Comparison of ENCODE assay signal across 8 cellular contexts in genomic region chr7:7653568-7654187, GRCh38. TPM values are rescaled to one million over a fixed set of nuclear protein-coding genes. Genes with fewer than 3 reads are reported as not detected.
A peak's percentile ranks its signal among the peaks of the same experiment; 100 is the strongest.
DNase-seq lines count a peak whose midpoint lies in the region; ATAC-seq and TF ChIP-seq lines count a peak whose summit lies in the region.

No MANE protein-coding gene starts in this region.

- TF ChIP-seq CTCF in CD4-positive, alpha-beta T cell (IDR thresholded peaks at IDR 0.05): peak; percentile 49
- TF ChIP-seq CTCF in GM23338 (conservative IDR thresholded peaks at IDR 0.05; ENCODE audit: low read depth in 2 of 2) (peak; percentile 67 to 85), WERI-Rb-1 (IDR thresholded peaks at IDR 0.05; ENCODE audit: low read depth, low read length) (peak; percentile 52)

- ATAC-seq in CD4-positive, alpha-beta T cell (ENCODE audit: poor library complexity): no peak
- ATAC-seq in GM23338: peak; percentile 91
- no peak for ATAC-seq in GM21390 (IDR thresholded peaks at IDR 0.05; ENCODE audit: unreplicated experiment)
- ATAC-seq in HG03439 (IDR thresholded peaks at IDR 0.05; ENCODE audit: unreplicated experiment): no peak

- POLR2A ChIA-PET in CD4-positive, alpha-beta T cell (lab: Charles Lee): no interaction called here

- H3K79me2 ChIP-seq in GM23338 (replicated peaks; ENCODE audit: insufficient read depth): peaks cover 54% of the 10 kb centered on the region

- H3K4me2 ChIP-seq in GM23338: no peak overlapping the region

- H3K4me1 Mint-ChIP-seq in CD4-positive, alpha-beta T cell (ENCODE audit: low read depth): peaks cover 76% of the 10 kb centered on the region
- H3K4me1 Mint-ChIP-seq in GM23338: peaks cover 15% of the 10 kb centered on the region; the same call in 2 of the 3 replicates

- DNase-seq in CD4-positive, alpha-beta T cell: no peak
- DNase-seq in GM23338 (ENCODE audit: low spot score): peak; percentile 92
- peak; percentile 29 for DNase-seq in WERI-Rb-1
- peak; percentile 60 for DNase-seq in islet precursor cell
- DNase-seq in DMS79 (lab: John Stamatoyannopoulos, UW): no peak
- DNase-seq in ureter (ENCODE audit: low spot score): no peak

- no peaks in the 10 kb centered on the region for H3K4me1 ChIP-seq in GM23338 (ENCODE audit: insufficient read depth)

- no peaks in the 10 kb centered on the region for H3K9me3 ChIP-seq in CD4-positive, alpha-beta T cell (ENCODE audit: control insufficient read depth, low read length)
- H3K9me3 ChIP-seq in WERI-Rb-1 (ENCODE audit: severe bottlenecking): peaks cover 7% of the 10 kb centered on the region

- intact Hi-C loops in CD4-positive, alpha-beta T cell (cut with DNase I, micrococcal nuclease): no loop called here

- H3K4me3 ChIP-seq in GM23338 (no peak overlapping the region), WERI-Rb-1 (ENCODE audit: low read depth, low read length) (no peak overlapping the region)

- H3K4me3 Mint-ChIP-seq in CD4-positive, alpha-beta T cell: no peak overlapping the region
- no peak overlapping the region for H3K4me3 Mint-ChIP-seq in GM23338

- no peaks in the 10 kb centered on the region for H3F3A ChIP-seq in GM23338 (replicated peaks; ENCODE audit: low read depth)

- no peaks in the 10 kb centered on the region for H3K9me3 Mint-ChIP-seq in CD4-positive, alpha-beta T cell
- H3K9me3 Mint-ChIP-seq in GM23338: peaks cover 15% of the 10 kb centered on the region

- no peaks in the 10 kb centered on the region for H3K9me2 ChIP-seq in GM23338 (ENCODE audit: insufficient read depth)

- no peaks in the 10 kb centered on the region for H3K27me3 Mint-ChIP-seq in CD4-positive, alpha-beta T cell
- no peaks in the 10 kb centered on the region for H3K27me3 Mint-ChIP-seq in GM23338 (ENCODE audit: insufficient read depth, low read depth, poor library complexity)

- no peak overlapping the region for H3K27ac ChIP-seq in CD4-positive, alpha-beta T cell (ENCODE audit: low read depth, low read length)
- H3K27ac ChIP-seq in GM23338 (ENCODE audit: low read depth) (no peak overlapping the region), WERI-Rb-1 (no peak overlapping the region)

- peaks cover 34% of the 10 kb centered on the region for H3K36me3 Mint-ChIP-seq in CD4-positive, alpha-beta T cell (ENCODE audit: low read depth)
- H3K36me3 Mint-ChIP-seq in GM23338 (ENCODE audit: low read depth): peaks cover 13% of the 10 kb centered on the region; the same call in 2 of the 3 replicates

- no peaks in the 10 kb centered on the region for H3K36me3 ChIP-seq in GM23338 (ENCODE audit: insufficient read depth)
- H3K36me3 ChIP-seq in WERI-Rb-1: no peaks in the 10 kb centered on the region

- no peak overlapping the region for H3K27ac Mint-ChIP-seq in CD4-positive, alpha-beta T cell
- H3K27ac Mint-ChIP-seq in GM23338: no peak overlapping the region

- H2AFZ ChIP-seq in GM23338: no peak overlapping the region

- no peaks in the 10 kb centered on the region for H3K27me3 ChIP-seq in CD4-positive, alpha-beta T cell (ENCODE audit: control insufficient read depth, insufficient read depth, low read length)
- H3K27me3 ChIP-seq in GM23338 (ENCODE audit: insufficient read depth) (no peaks in the 10 kb centered on the region), WERI-Rb-1 (ENCODE audit: insufficient read depth, low read depth, severe bottlenecking) (no peaks in the 10 kb centered on the region)

- 0 out of 2 replicates have a peak, but pooled peaks cover 3% of the 10 kb centered on the region for H4K20me1 ChIP-seq in GM23338 (replicated peaks; ENCODE audit: insufficient read depth)

- CTCF ChIA-PET in CD4-positive, alpha-beta T cell (lab: Charles Lee): interaction anchor here (1.1 kb wide), 1 partner anchor 45 kb away, joined by 4 read pairs; no protein-coding TSS in a partner anchor

TF ChIP-seq in GM23338, 12 proteins besides CTCF, POLR2A, EP300 and RAD21 (continues in another document):
- TF ChIP-seq, protein P1, sequence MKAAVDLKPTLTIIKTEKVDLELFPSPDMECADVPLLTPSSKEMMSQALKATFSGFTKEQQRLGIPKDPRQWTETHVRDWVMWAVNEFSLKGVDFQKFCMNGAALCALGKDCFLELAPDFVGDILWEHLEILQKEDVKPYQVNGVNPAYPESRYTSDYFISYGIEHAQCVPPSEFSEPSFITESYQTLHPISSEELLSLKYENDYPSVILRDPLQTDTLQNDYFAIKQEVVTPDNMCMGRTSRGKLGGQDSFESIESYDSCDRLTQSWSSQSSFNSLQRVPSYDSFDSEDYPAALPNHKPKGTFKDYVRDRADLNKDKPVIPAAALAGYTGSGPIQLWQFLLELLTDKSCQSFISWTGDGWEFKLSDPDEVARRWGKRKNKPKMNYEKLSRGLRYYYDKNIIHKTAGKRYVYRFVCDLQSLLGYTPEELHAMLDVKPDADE (IDR thresholded peaks at IDR 0.05): no peak
- TF ChIP-seq ZNF114 (CRISPR knock-in tag; IDR thresholded peaks at IDR 0.05) (no peak), ZNF462 (CRISPR knock-in tag; IDR thresholded peaks at IDR 0.05) (no peak), NANOG (IDR thresholded peaks at IDR 0.05; ENCODE audit: borderline replicate concordance) (no peak), POLR2AphosphoS5 (IDR thresholded peaks at IDR 0.05; ENCODE audit: low read depth) (no peak), JUNB (IDR thresholded peaks at IDR 0.05; ENCODE audit: unreplicated experiment) (no peak), CREB1 (CRISPR knock-in tag; IDR thresholded peaks at IDR 0.05; ENCODE audit: low read depth) (no peak), EZH2 (IDR thresholded peaks at IDR 0.05; ENCODE audit: low read depth, unreplicated experiment) (no peak)

RNA-seq across cellular contexts. Expression of gene UMAD1, which starts 13.1 kb away (rescaled TPM):
- 10 to 100 TPM; 11.0 to 15.3 TPM for total RNA-seq in CD4-positive, alpha-beta T cell
- 8.3 and 8.4 TPM in 2 replicates for total RNA-seq in GM23338 (2014; rRNA removed; shearing (Covaris generic))
- 10.3 and 12.4 TPM in 2 replicates for polyA plus RNA-seq in GM23338 (2016; fragmentation: Nextera tagmentation; extraction: Ambion mirVana)
- total RNA-seq in ureter: 19.2 TPM

Comparison
In these comparisons a context has a peak if more than half of its experiments do, and no peak if none do; other contexts are left out.
1. DNase-seq: peak in GM23338 (single experiment), WERI-Rb-1 (single experiment) and islet precursor cell (single experiment); none in CD4-positive, alpha-beta T cell (0 of 10), DMS79 (single experiment) and ureter (single experiment).
2. Peak in every context shown above with its lines, with median percentiles within 50 percentile points of each other: CTCF ChIP-seq.